ENCODE assay signal across 1 cellular context in genomic region chr1:234975122-234975940, GRCh38.
TF ChIP-seq lines count a peak whose summit lies in the region.

No MANE protein-coding gene starts in this region.

TF ChIP-seq in K562, 482 proteins besides CTCF, POLR2A, EP300 and RAD21 (continued from another document and continues in another):
- TF ChIP-seq ZNF384 (IDR thresholded peaks at IDR 0.05; ENCODE audit: low read depth, low read length) (no peak), TBL1XR1 (IDR thresholded peaks at IDR 0.05; ENCODE audit: low read length in 2 of 2) (peak in 1 of 2 experiments; percentile 96; a peak in 2 of 4 replicates), PRMT5 (CRISPR knock-in tag; IDR thresholded peaks at IDR 0.05) (no peak), SNIP1 (IDR thresholded peaks at IDR 0.05; ENCODE audit: low read depth) (no peak), BRD4 (IDR thresholded peaks at IDR 0.05) (peak; percentile 86), ZNF395 (CRISPR knock-in tag; IDR thresholded peaks at IDR 0.05) (no peak), HINFP (tag; conservative IDR thresholded peaks at IDR 0.05; ENCODE audit: low read depth) (0 out of 2 replicates have a peak, but pooled peaks have one; percentile 49), ZBTB49 (CRISPR knock-in tag; IDR thresholded peaks at IDR 0.05; ENCODE audit: borderline replicate concordance) (no peak), NR2C1 (IDR thresholded peaks at IDR 0.05) (peak; percentile 90), NR2C1 (tag; IDR thresholded peaks at IDR 0.05) (peak; percentile 95), ZKSCAN1 (IDR thresholded peaks at IDR 0.05; ENCODE audit: low read depth, low read length) (peak; percentile 32; the same call in 1 of the 2 replicates), HDAC2 (IDR thresholded peaks at IDR 0.05) (peak; percentile 99), KLF1 (tag; IDR thresholded peaks at IDR 0.05) (no peak), U2AF2 (optimal IDR thresholded peaks at IDR 0.05; ENCODE audit: low read depth, low read length) (no peak), CREM (IDR thresholded peaks at IDR 0.05; ENCODE audit: low read depth) (peak; percentile 87), FOXJ2 (tag; IDR thresholded peaks at IDR 0.05) (peak; percentile 98), ZNF41 (CRISPR knock-in tag; conservative IDR thresholded peaks at IDR 0.05) (0 out of 2 replicates have a peak, but pooled peaks have one; percentile 45), JUN (IDR thresholded peaks at IDR 0.05; ENCODE audit: borderline replicate concordance, low read depth, low read length) (peak; percentile 99), JUN (CRISPR knock-in tag; IDR thresholded peaks at IDR 0.05; ENCODE audit: borderline replicate concordance) (peak; percentile 54; the same call in 1 of the 2 replicates), HDAC3 (IDR thresholded peaks at IDR 0.05; ENCODE audit: borderline replicate concordance, partially characterized antibody) (peak; percentile 96), MTA3 (IDR thresholded peaks at IDR 0.05; ENCODE audit: borderline replicate concordance) (peak; percentile 92; the same call in 1 of the 2 replicates), NFXL1 (CRISPR knock-in tag; IDR thresholded peaks at IDR 0.05) (no peak), PKNOX1 (IDR thresholded peaks at IDR 0.05) (peak; percentile 66), BCOR (IDR thresholded peaks at IDR 0.05) (peak; percentile 86; the same call in 1 of the 2 replicates), NR4A1 (CRISPR knock-in tag; IDR thresholded peaks at IDR 0.05) (no peak), NR4A1 (tag; IDR thresholded peaks at IDR 0.05) (peak; percentile 82), DACH1 (IDR thresholded peaks at IDR 0.05; ENCODE audit: partially characterized antibody) (peak; percentile 99), SUPT5H (IDR thresholded peaks at IDR 0.05) (no peak), STAT5A (IDR thresholded peaks at IDR 0.05; ENCODE audit: borderline replicate concordance, low read length) (peak; percentile 90), EHMT2 (IDR thresholded peaks at IDR 0.05) (peak; percentile 88), NFRKB (IDR thresholded peaks at IDR 0.05; ENCODE audit: low read depth) (peak; percentile 93), FOS (IDR thresholded peaks at IDR 0.05; ENCODE audit: extremely low read depth, insufficient read length) (peak; percentile 80), NCOA2 (IDR thresholded peaks at IDR 0.05; ENCODE audit: partially characterized antibody in 2 of 2) (peak in 1 of 2 experiments; percentile 91), KLF13 (tag; IDR thresholded peaks at IDR 0.05; ENCODE audit: borderline replicate concordance, low read depth) (no peak), ZNF124 (CRISPR knock-in tag; IDR thresholded peaks at IDR 0.05) (no peak), ZNF347 (CRISPR knock-in tag; IDR thresholded peaks at IDR 0.05; ENCODE audit: low read depth) (no peak), HDGF (IDR thresholded peaks at IDR 0.05) (0 out of 2 replicates have a peak, but pooled peaks have one; percentile 44), HEY1 (CRISPR knock-in tag; IDR thresholded peaks at IDR 0.05; ENCODE audit: borderline replicate concordance) (0 out of 2 replicates have a peak, but pooled peaks have one; percentile 5), THAP7 (CRISPR knock-in tag; IDR thresholded peaks at IDR 0.05) (0 out of 2 replicates have a peak, but pooled peaks have one; percentile 59), ZNF224 (CRISPR knock-in tag; IDR thresholded peaks at IDR 0.05) (no peak), TBP (optimal IDR thresholded peaks at IDR 0.05; ENCODE audit: low read depth, low read length) (peak; percentile 45), TEAD1 (CRISPR knock-in tag; IDR thresholded peaks at IDR 0.05) (peak; percentile 80; a peak in 3 of 4 replicates), ID3 (CRISPR knock-in tag; IDR thresholded peaks at IDR 0.05) (no peak), ID3 (tag; IDR thresholded peaks at IDR 0.05) (peak; percentile 91), ZNF740 (CRISPR knock-in tag; IDR thresholded peaks at IDR 0.05) (no peak), ZNF740 (tag; IDR thresholded peaks at IDR 0.05) (0 out of 4 replicates have a peak, but pooled peaks of 1 of the 2 experiments have one; percentile 17), HNRNPUL1 (IDR thresholded peaks at IDR 0.05; ENCODE audit: low read length) (0 out of 2 replicates have a peak, but pooled peaks have one; percentile 37), ZNF655 (CRISPR knock-in tag; IDR thresholded peaks at IDR 0.05) (no peak), CXXC5 (CRISPR knock-in tag; IDR thresholded peaks at IDR 0.05) (peak; percentile 77), ZNF589 (CRISPR knock-in tag; IDR thresholded peaks at IDR 0.05; ENCODE audit: low read depth) (peak; percentile 89), GATAD2B (IDR thresholded peaks at IDR 0.05; ENCODE audit: borderline replicate concordance) (peak; percentile 100), POLR2AphosphoS5 (IDR thresholded peaks at IDR 0.05; ENCODE audit: control insufficient read depth, insufficient read depth, low read depth, low read length) (peak; percentile 88), ZNF197 (CRISPR knock-in tag; IDR thresholded peaks at IDR 0.05; ENCODE audit: low read depth) (peak; percentile 73), MYNN (IDR thresholded peaks at IDR 0.05) (peak; percentile 65), MYNN (CRISPR knock-in tag; IDR thresholded peaks at IDR 0.05) (no peak), BCLAF1 (IDR thresholded peaks at IDR 0.05; ENCODE audit: borderline replicate concordance in 1 of 2, control insufficient read depth in 1 of 2, low read depth in 2 of 2, low read length in 1 of 2) (peak in 1 of 2 experiments; percentile 86; a peak in 1 of 4 replicates), IRF2 (CRISPR knock-in tag; IDR thresholded peaks at IDR 0.05) (no peak), UBTF (IDR thresholded peaks at IDR 0.05; ENCODE audit: borderline replicate concordance in 1 of 2, low read depth in 2 of 2, low read length in 2 of 2) (0 out of 4 replicates have a peak, but pooled peaks of 1 of the 2 experiments have one; percentile 58)
